Comparison of ENCODE assay signal across 1 cellular context in the genomic region with DNA sequence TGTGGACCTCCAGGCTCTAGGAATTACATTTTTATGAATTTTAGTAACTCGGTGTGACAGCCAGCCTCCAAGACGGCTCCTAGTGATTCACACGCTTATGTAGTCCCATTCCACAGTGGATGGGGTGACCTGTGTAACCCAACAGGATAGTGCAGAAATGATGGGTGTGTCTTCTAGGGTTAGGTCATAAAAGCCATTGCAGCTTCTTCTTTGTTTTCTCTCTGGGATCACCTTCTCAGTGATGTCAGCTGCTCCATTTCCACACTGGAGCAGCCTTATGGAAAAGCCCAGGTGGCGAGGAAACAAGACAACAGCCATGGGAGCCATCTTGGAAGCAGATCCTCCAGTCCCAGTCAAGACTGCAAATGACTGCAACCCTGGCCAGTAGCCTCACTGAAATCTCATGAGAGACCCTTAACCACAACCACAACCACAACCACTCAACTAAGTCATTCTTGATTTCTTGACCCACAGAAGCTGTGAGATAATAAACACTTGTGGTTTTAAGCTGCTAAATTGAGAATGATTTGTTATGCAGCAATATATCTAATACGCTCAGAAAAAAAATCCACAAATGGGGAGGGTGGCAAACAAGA.
TF ChIP-seq lines count a peak whose summit lies in the region.

No MANE protein-coding gene starts in this region.

TF ChIP-seq in K562, 482 proteins besides CTCF, POLR2A, EP300 and RAD21 (continued from another document):
- TF ChIP-seq, protein P1, sequence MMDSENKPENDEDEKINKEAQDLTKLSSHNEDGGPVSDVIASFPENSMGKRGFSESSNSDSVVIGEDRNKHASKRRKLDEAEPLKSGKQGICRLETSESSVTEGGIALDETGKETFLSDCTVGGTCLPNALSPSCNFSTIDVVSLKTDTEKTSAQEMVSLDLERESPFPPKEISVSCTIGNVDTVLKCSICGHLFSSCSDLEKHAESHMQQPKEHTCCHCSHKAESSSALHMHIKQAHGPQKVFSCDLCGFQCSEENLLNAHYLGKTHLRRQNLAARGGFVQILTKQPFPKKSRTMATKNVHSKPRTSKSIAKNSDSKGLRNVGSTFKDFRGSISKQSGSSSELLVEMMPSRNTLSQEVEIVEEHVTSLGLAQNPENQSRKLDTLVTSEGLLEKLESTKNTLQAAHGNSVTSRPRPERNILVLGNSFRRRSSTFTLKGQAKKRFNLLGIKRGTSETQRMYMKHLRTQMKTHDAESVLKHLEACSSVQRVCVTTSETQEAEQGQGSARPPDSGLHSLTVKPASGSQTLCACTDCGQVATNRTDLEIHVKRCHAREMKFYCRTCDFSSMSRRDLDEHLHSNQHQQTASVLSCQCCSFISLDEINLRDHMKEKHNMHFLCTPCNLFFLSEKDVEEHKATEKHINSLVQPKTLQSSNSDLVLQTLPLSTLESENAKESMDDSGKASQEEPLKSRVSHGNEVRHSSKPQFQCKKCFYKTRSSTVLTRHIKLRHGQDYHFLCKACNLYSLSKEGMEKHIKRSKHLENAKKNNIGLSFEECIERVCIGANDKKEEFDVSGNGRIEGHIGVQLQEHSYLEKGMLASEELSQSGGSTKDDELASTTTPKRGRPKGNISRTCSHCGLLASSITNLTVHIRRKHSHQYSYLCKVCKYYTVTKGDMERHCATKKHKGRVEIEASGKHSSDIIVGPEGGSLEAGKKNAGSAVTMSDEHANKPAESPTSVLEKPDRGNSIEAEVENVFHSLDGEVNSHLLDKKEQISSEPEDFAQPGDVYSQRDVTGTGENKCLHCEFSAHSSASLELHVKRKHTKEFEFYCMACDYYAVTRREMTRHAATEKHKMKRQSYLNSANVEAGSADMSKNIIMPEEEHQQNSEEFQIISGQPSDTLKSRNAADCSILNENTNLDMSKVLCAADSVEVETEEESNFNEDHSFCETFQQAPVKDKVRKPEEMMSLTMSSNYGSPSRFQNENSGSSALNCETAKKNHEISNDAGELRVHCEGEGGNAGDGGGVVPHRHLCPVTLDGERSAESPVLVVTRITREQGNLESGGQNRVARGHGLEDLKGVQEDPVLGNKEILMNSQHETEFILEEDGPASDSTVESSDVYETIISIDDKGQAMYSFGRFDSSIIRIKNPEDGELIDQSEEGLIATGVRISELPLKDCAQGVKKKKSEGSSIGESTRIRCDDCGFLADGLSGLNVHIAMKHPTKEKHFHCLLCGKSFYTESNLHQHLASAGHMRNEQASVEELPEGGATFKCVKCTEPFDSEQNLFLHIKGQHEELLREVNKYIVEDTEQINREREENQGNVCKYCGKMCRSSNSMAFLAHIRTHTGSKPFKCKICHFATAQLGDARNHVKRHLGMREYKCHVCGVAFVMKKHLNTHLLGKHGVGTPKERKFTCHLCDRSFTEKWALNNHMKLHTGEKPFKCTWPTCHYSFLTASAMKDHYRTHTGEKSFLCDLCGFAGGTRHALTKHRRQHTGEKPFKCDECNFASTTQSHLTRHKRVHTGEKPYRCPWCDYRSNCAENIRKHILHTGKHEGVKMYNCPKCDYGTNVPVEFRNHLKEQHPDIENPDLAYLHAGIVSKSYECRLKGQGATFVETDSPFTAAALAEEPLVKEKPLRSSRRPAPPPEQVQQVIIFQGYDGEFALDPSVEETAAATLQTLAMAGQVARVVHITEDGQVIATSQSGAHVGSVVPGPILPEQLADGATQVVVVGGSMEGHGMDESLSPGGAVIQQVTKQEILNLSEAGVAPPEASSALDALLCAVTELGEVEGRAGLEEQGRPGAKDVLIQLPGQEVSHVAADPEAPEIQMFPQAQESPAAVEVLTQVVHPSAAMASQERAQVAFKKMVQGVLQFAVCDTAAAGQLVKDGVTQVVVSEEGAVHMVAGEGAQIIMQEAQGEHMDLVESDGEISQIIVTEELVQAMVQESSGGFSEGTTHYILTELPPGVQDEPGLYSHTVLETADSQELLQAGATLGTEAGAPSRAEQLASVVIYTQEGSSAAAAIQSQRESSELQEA (IDR thresholded peaks at IDR 0.05; ENCODE audit: low read depth), result no peak
- TF ChIP-seq KDM1A (IDR thresholded peaks at IDR 0.05), result peak; percentile 71 to 76; a peak in 3 of 4 replicates
- TF ChIP-seq ZNF445 (CRISPR knock-in tag; IDR thresholded peaks at IDR 0.05; ENCODE audit: low read depth), result no peak
- no peak for TF ChIP-seq RBBP5 (IDR thresholded peaks at IDR 0.05; ENCODE audit: borderline replicate concordance, insufficient read depth, low read length, poor library complexity, severe bottlenecking)
- TF ChIP-seq, protein P2, sequence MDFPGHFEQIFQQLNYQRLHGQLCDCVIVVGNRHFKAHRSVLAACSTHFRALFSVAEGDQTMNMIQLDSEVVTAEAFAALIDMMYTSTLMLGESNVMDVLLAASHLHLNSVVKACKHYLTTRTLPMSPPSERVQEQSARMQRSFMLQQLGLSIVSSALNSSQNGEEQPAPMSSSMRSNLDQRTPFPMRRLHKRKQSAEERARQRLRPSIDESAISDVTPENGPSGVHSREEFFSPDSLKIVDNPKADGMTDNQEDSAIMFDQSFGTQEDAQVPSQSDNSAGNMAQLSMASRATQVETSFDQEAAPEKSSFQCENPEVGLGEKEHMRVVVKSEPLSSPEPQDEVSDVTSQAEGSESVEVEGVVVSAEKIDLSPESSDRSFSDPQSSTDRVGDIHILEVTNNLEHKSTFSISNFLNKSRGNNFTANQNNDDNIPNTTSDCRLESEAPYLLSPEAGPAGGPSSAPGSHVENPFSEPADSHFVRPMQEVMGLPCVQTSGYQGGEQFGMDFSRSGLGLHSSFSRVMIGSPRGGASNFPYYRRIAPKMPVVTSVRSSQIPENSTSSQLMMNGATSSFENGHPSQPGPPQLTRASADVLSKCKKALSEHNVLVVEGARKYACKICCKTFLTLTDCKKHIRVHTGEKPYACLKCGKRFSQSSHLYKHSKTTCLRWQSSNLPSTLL (IDR thresholded peaks at IDR 0.05), result no peak
- TF ChIP-seq ZNF780A (CRISPR knock-in tag; IDR thresholded peaks at IDR 0.05), result no peak
- TF ChIP-seq ILK (tag; IDR thresholded peaks at IDR 0.05; ENCODE audit: borderline replicate concordance, low read depth), result no peak
- TF ChIP-seq RAD51 (IDR thresholded peaks at IDR 0.05; ENCODE audit: borderline replicate concordance, low read depth), result no peak
